In the genomic region with DNA sequence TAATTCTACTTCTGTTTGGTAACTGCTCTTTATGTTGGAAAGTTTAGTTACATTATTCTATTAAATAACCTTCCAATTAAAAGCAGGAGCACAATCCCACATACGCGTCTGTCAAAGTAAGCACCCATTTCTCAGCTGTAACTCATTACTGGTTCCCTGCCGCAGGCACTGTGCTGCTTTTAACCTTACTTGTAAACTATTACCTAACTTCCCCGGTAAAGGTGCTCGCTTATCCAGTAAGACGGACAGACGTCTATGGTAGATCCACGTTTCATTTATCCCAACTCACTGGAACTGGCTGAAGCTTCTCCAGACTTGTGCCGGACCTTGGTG, we compare ENCODE assay signal across 9 cellular contexts. TPM values are rescaled to one million over a fixed set of nuclear protein-coding genes. Genes with fewer than 3 reads are reported as not detected.
DNase-seq lines count a peak whose midpoint lies in the region; ATAC-seq and TF ChIP-seq lines count a peak whose summit lies in the region.
"Had no signal": no experiment of that assay in that cellular context is flagged by ENCODE, and none has a peak within 500 bp of the region (broad histone marks: within the 10 kb centered on the region; RNA-seq: fewer than 3 reads in every experiment).

No MANE protein-coding gene starts in this region.

- H3K27ac Mint-ChIP-seq in T-helper 1 cell treated with Interleukin-12 subunit alpha and Interleukin-12 subunit beta and Interleukin-4 antibody, amounts not matched to agents 30 μg/mL and 1 μg/mL, for 36 hours = peak overlapping the region; percentile 82
- H3K27ac Mint-ChIP-seq in WTC11 = 0 out of 2 replicates have a peak overlapping the region, but pooled peaks have one; percentile 38

- no peaks in the 10 kb centered on the region for H3K36me3 Mint-ChIP-seq in T-helper 1 cell treated with Interleukin-12 subunit alpha and Interleukin-12 subunit beta and Interleukin-4 antibody, amounts not matched to agents 30 μg/mL and 1 μg/mL, for 36 hours (ENCODE audit: low read depth)
- H3K36me3 Mint-ChIP-seq in WTC11 = no peaks in the 10 kb centered on the region

- no peaks in the 10 kb centered on the region for H3K27me3 Mint-ChIP-seq in T-helper 1 cell treated with Interleukin-12 subunit alpha and Interleukin-12 subunit beta and Interleukin-4 antibody, amounts not matched to agents 30 μg/mL and 1 μg/mL, for 36 hours (ENCODE audit: low read depth)
- H3K27me3 Mint-ChIP-seq in WTC11 (ENCODE audit: low read depth) = peaks cover 35% of the 10 kb centered on the region

- no peak for TF ChIP-seq POLR2A in stomach (IDR thresholded peaks at IDR 0.05)

- ATAC-seq in HG02943 (IDR thresholded peaks at IDR 0.05; ENCODE audit: low read depth, unreplicated experiment) (peak; percentile 15), WTC11 (peak; percentile 28)

- CTCF ChIA-PET in WTC11 (lab: Charles Lee) = interaction anchor here (1.0 to 1.8 kb wide), 4 partner anchors 9 to 199 kb away, joined by 3 to 7 read pairs (median 6); no protein-coding TSS in a partner anchor

- no peak for TF ChIP-seq EP300 in stomach (IDR thresholded peaks at IDR 0.05)

- TF ChIP-seq CTCF in WTC11 (IDR thresholded peaks at IDR 0.05) = no peak
- TF ChIP-seq CTCF in stomach (IDR thresholded peaks at IDR 0.05) = no peak
- no peak for TF ChIP-seq CTCF in foreskin fibroblast (IDR thresholded peaks at IDR 0.05; ENCODE audit: low read depth, low read length)

- peaks cover 11% of the 10 kb centered on the region for H3K4me1 Mint-ChIP-seq in T-helper 1 cell treated with Interleukin-12 subunit alpha and Interleukin-12 subunit beta and Interleukin-4 antibody, amounts not matched to agents 30 μg/mL and 1 μg/mL, for 36 hours (ENCODE audit: low read depth)
- H3K4me1 Mint-ChIP-seq in WTC11 = peaks cover 11% of the 10 kb centered on the region; the same call in 1 of the 2 replicates

- POLR2A ChIA-PET in WTC11 (lab: Charles Lee) = interaction anchor here (0.7 to 1.0 kb wide), 2 partner anchors 42 to 527 kb away, joined by 3 to 5 read pairs; a partner anchor contains a TSS

- H3K4me1 ChIP-seq in iPS DF 6.9 (ENCODE audit: control insufficient read depth, insufficient read depth, low read length) (no peaks in the 10 kb centered on the region), stomach (peaks cover 0 to 43% (median 31%) of the 10 kb centered on the region in 4 donors)
- H3K4me1 ChIP-seq: BLaER1 treated with 17β-estradiol and CSF1 and Interleukin-3, amounts not matched to agents 10 nM and 100 nM had no signal

- H3K36me3 ChIP-seq in iPS DF 6.9 (ENCODE audit: control insufficient read depth, insufficient read depth, low read length) = no peaks in the 10 kb centered on the region
- no peaks in the 10 kb centered on the region for H3K36me3 ChIP-seq in stomach
- H3K36me3 ChIP-seq: BLaER1 treated with 17β-estradiol and CSF1 and Interleukin-3, amounts not matched to agents 10 nM and 100 nM had no signal

- H3K4me3 Mint-ChIP-seq in T-helper 1 cell treated with Interleukin-12 subunit alpha and Interleukin-12 subunit beta and Interleukin-4 antibody, amounts not matched to agents 30 μg/mL and 1 μg/mL, for 36 hours = peak overlapping the region; percentile 92
- H3K4me3 Mint-ChIP-seq in WTC11 = peak overlapping the region; percentile 88

- no peak overlapping the region for H3K27ac ChIP-seq in iPS DF 6.9 (ENCODE audit: low read length)
- peak overlapping the region; percentile 60 to 90 (median 81) for H3K27ac ChIP-seq in stomach
- H3K27ac ChIP-seq: BLaER1 treated with 17β-estradiol and CSF1 and Interleukin-3, amounts not matched to agents 10 nM and 100 nM had no signal

- H3K4me3 ChIP-seq in iPS DF 6.9 (ENCODE audit: low read length) = peak overlapping the region; percentile 72; the same call in 1 of the 2 replicates
- H3K4me3 ChIP-seq in stomach = peak overlapping the region; percentile 60 to 85 (median 72)
- H3K4me3 ChIP-seq in foreskin fibroblast (ENCODE audit: low read depth in 1 of 2, low read length in 2 of 2) = no peak overlapping the region
- H3K4me3 ChIP-seq: BLaER1 treated with 17β-estradiol and CSF1 and Interleukin-3, amounts not matched to agents 10 nM and 100 nM had no signal

- intact Hi-C loops in stomach (cut with DNase I; ENCODE audit: low total_unique reads) = no loop called here

- DNase-seq in T-helper 1 cell (no peak), WTC11 (ENCODE audit: low spot score) (no peak), iPS DF 6.9 (ENCODE audit: low read depth, low spot score) (no peak), stomach (no peak), NCI-H1436 (lab: John Stamatoyannopoulos, UW) (no peak), foreskin fibroblast (no peak)

- no peaks in the 10 kb centered on the region for H3K9me3 Mint-ChIP-seq in T-helper 1 cell treated with Interleukin-12 subunit alpha and Interleukin-12 subunit beta and Interleukin-4 antibody, amounts not matched to agents 30 μg/mL and 1 μg/mL, for 36 hours
- H3K9me3 Mint-ChIP-seq in WTC11 = no peaks in the 10 kb centered on the region

- WGBS in iPS DF 6.9 (ENCODE audit: insufficient coverage, insufficient read length) = no CpG with 5 or more reads among the region's 9 CpGs
- 1 to 4% (median 2%) methylated on average over 8 to 9 of the region's 9 CpGs for WGBS in stomach, 5 donors

- H3K27me3 ChIP-seq in iPS DF 6.9 (ENCODE audit: control insufficient read depth, insufficient read depth, low read length) = peaks cover 1% of the 10 kb centered on the region; the same call in 1 of the 2 replicates
- no peaks in the 10 kb centered on the region for H3K27me3 ChIP-seq in stomach
- H3K27me3 ChIP-seq: BLaER1 treated with 17β-estradiol and CSF1 and Interleukin-3, amounts not matched to agents 10 nM and 100 nM had no signal

- H3K9me3 ChIP-seq in iPS DF 6.9 (ENCODE audit: control insufficient read depth, insufficient read depth, low read length) = no peaks in the 10 kb centered on the region
- no peaks in the 10 kb centered on the region for H3K9me3 ChIP-seq in stomach

TF ChIP-seq in WTC11, 78 proteins besides CTCF, POLR2A, EP300 and RAD21 (continues in another document):
- TF ChIP-seq ZBTB21 (CRISPR knock-in tag; IDR thresholded peaks at IDR 0.05; ENCODE audit: borderline replicate concordance) = no peak
- TF ChIP-seq, protein P1, sequence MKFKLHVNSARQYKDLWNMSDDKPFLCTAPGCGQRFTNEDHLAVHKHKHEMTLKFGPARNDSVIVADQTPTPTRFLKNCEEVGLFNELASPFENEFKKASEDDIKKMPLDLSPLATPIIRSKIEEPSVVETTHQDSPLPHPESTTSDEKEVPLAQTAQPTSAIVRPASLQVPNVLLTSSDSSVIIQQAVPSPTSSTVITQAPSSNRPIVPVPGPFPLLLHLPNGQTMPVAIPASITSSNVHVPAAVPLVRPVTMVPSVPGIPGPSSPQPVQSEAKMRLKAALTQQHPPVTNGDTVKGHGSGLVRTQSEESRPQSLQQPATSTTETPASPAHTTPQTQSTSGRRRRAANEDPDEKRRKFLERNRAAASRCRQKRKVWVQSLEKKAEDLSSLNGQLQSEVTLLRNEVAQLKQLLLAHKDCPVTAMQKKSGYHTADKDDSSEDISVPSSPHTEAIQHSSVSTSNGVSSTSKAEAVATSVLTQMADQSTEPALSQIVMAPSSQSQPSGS (CRISPR knock-in tag; IDR thresholded peaks at IDR 0.05; ENCODE audit: borderline replicate concordance, low read depth) = no peak
- TF ChIP-seq CREB1 (CRISPR knock-in tag; IDR thresholded peaks at IDR 0.05) = no peak
- TF ChIP-seq, protein P2, sequence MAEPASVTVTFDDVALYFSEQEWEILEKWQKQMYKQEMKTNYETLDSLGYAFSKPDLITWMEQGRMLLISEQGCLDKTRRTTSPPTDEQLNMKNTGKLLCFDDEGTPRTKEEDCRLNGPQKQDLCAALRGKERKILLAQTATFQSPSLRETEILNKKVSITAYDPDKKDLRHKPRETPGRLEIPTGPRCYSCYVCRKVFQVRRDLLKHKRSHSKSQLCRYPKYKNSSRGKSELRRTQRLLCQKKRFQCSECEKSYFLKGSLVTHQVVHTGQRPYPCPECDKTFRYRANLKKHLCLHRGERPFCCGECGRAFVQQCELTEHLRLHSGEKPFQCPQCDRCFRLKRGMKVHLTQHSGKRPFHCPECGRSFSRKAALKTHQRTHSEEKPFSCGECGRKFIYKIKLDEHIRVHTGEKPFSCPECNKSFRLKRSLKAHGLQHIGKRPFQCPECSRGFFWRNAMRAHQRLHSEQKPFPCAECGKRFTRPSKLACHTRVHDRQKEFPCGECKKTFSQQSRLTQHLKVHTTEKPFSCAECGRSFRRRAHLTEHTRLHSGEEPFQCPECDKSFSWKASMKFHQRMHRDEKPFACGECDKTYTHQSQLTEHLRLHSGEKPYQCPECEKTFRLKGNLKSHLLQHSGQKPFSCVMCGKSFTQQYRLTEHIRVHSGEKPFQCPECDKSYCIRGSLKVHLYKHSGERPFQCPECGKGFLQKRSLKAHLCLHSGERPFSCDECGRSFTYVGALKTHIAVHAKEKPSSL (CRISPR knock-in tag; conservative IDR thresholded peaks at IDR 0.05) = no peak
- TF ChIP-seq FOXJ3 (CRISPR knock-in tag; IDR thresholded peaks at IDR 0.05; ENCODE audit: borderline replicate concordance) = no peak
- TF ChIP-seq NFE2L1 (CRISPR knock-in tag; IDR thresholded peaks at IDR 0.05) = no peak
- no peak for TF ChIP-seq KAT7 (CRISPR knock-in tag; IDR thresholded peaks at IDR 0.05; ENCODE audit: borderline replicate concordance)
- no peak for TF ChIP-seq OVOL2 (CRISPR knock-in tag; IDR thresholded peaks at IDR 0.05; ENCODE audit: borderline replicate concordance)
- TF ChIP-seq GRHL2 (CRISPR knock-in tag; IDR thresholded peaks at IDR 0.05; ENCODE audit: insufficient replicate concordance, severe bottlenecking) = no peak
- TF ChIP-seq SMAD3 (CRISPR knock-in tag; IDR thresholded peaks at IDR 0.05; ENCODE audit: borderline replicate concordance) = no peak
- no peak for TF ChIP-seq RELA (CRISPR knock-in tag; IDR thresholded peaks at IDR 0.05; ENCODE audit: borderline replicate concordance)
- TF ChIP-seq ZNF263 (CRISPR knock-in tag; IDR thresholded peaks at IDR 0.05; ENCODE audit: low read depth) = no peak
- no peak for TF ChIP-seq NR2C2 (CRISPR knock-in tag; IDR thresholded peaks at IDR 0.05)
- no peak for TF ChIP-seq JUN (CRISPR knock-in tag; IDR thresholded peaks at IDR 0.05)
- TF ChIP-seq ZNF396 (CRISPR knock-in tag; IDR thresholded peaks at IDR 0.05; ENCODE audit: borderline replicate concordance) = no peak

RNA-seq across cellular contexts. Expression of a gene that starts 0.5 kb away (rescaled TPM):
- total RNA-seq in WTC11 (2021) (2.8 to 3.9 TPM (median 3.6 TPM) in 3 replicates), stomach (10 to 100 TPM in 3 of 5 donors, 1 to 10 TPM in 2; 2.6 to 24.6 (median 13.8) TPM)
- polyA plus RNA-seq in stomach = 1 to 10 TPM; 2.3 to 4.7 (median 3.8) TPM

RNA-seq across cellular contexts. Expression of a gene that starts 41.5 kb away (rescaled TPM):
- total RNA-seq in WTC11 (2021) (9.1 to 10.8 TPM (median 9.3 TPM) in 3 replicates), stomach (1 to 10 TPM in 4 of 5 donors, not detected in 1; 2.2 to 6.4 (median 2.6) TPM)
- 1 to 10 TPM; 1.0 to 2.3 (median 1.8) TPM for polyA plus RNA-seq in stomach

Comparison
In these comparisons a context has a peak if more than half of its experiments do, and no peak if none do; other contexts are left out.
1. H3K4me3 ChIP-seq: peak in iPS DF 6.9 (single experiment) and stomach (4 of 4); none in foreskin fibroblast (0 of 2).